21 cellular contexts compared by ENCODE assay signal in the genomic region with DNA sequence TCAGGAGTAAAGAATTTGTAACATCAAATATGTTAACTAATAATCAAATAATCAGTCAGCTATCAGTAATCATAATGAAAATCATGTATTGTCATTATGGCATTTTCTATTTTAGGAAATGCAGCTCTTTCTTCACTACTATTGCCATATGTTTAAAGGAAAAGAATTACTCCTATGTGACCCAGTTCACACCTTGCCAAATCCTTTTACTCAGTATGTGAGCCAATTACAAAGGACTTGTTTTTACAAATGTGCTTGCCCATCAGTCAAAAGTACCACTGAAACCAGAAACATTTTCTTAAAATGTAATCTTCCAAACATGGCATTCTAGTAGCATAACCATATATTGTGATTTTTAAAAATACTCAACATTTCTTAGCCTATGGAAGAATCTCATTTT.
"Had no signal": no experiment of that assay in that cellular context is flagged by ENCODE, and none has a peak within 500 bp of the region (broad histone marks: within the 10 kb centered on the region; RNA-seq: fewer than 3 reads in every experiment).

No MANE protein-coding gene starts in this region.

- ATAC-seq: effector memory CD8-positive, alpha-beta T cell; gastroesophageal sphincter; mucosa of descending colon; naive thymus-derived CD8-positive, alpha-beta T cell; psoas muscle had no signal

- H3K36me3 ChIP-seq: thyroid gland, uterus had no signal

- H3K4me3 Mint-ChIP-seq: effector memory CD8-positive, alpha-beta T cell; naive thymus-derived CD8-positive, alpha-beta T cell; type B pancreatic cell had no signal

- H3K27me3 Mint-ChIP-seq: effector memory CD8-positive, alpha-beta T cell; naive thymus-derived CD8-positive, alpha-beta T cell; type B pancreatic cell had no signal

- H3K27me3 ChIP-seq: esophagus muscularis mucosa, gastroesophageal sphincter, neutrophil, sigmoid colon, suprapubic skin, thyroid gland, uterus had no signal

- H3K4me1 ChIP-seq: psoas muscle, thyroid gland, uterus had no signal

- H3K9me3 Mint-ChIP-seq: effector memory CD8-positive, alpha-beta T cell; type B pancreatic cell had no signal

- H3K27ac Mint-ChIP-seq: type B pancreatic cell had no signal

- H3K4me3 ChIP-seq: esophagus muscularis mucosa, gastroesophageal sphincter, mucosa of descending colon, psoas muscle, sigmoid colon, skin epidermis, suprapubic skin, thyroid gland, uterus had no signal

- H3K9me3 ChIP-seq: esophagus muscularis mucosa, gastroesophageal sphincter, mucosa of descending colon, neutrophil, sigmoid colon, suprapubic skin, thyroid gland, uterus had no signal

- H3K27ac ChIP-seq: epithelial cell of prostate, esophagus muscularis mucosa, gastroesophageal sphincter, neutrophil, psoas muscle, sigmoid colon, skin epidermis, suprapubic skin, thyroid gland, uterus had no signal

- DNase-seq: effector memory CD8-positive, alpha-beta T cell; foreskin fibroblast; glutamatergic neuron; islet precursor cell; mammary epithelial cell; mucosa of descending colon; naive thymus-derived CD8-positive, alpha-beta T cell; psoas muscle; sigmoid colon; stimulated activated CD4-positive, alpha-beta T cell treated with anti-CD3 and anti-CD28 coated beads, Interleukin-2, amount 100 ng/mL, for 24 hours; stimulated activated CD4-positive, alpha-beta T cell treated with anti-CD3 and anti-CD28 coated beads, Interleukin-4, amount 100 ng/mL, for 4 hours; stimulated activated naive CD4-positive, alpha-beta T cell; thyroid gland; uterus had no signal
